Comparison of ENCODE assay signal across 8 cellular contexts in genomic region chr11:64229090-64229958, GRCh38. TPM values are rescaled to one million over a fixed set of nuclear protein-coding genes. Genes with fewer than 3 reads are reported as not detected.
DNase-seq lines count a peak whose midpoint lies in the region; ATAC-seq and TF ChIP-seq lines count a peak whose summit lies in the region.

No MANE protein-coding gene starts in this region.

- H2AFZ ChIP-seq in GM23248 = no peak overlapping the region

- H3K4me1 ChIP-seq in GM23248 (ENCODE audit: insufficient read depth) (peaks cover 6% of the 10 kb centered on the region; the same call in 1 of the 2 replicates), rectal smooth muscle tissue (ENCODE audit: control insufficient read depth, insufficient read depth, low read length) (peaks cover 21% of the 10 kb centered on the region)

- peak overlapping the region; percentile 92 for H3K4me3 Mint-ChIP-seq in T-helper 17 cell

- no peak for ATAC-seq in T-helper 17 cell

- H4K20me1 ChIP-seq in GM23248 (ENCODE audit: insufficient read depth) = no peaks in the 10 kb centered on the region

- in situ Hi-C loops in GM23248 (cut with MboI) = no loop called here

- WGBS in GM23248 (ENCODE audit: low coverage in 1 of 2, low lambda C conversion rate in 2 of 2, missing lambda C conversion rate in 2 of 2), 2 experiments = 70 to 73% methylated on average over 19 to 20 of the region's 20 CpGs

- H3K27me3 ChIP-seq in GM23248 (replicated peaks; ENCODE audit: insufficient read depth) = no peaks in the 10 kb centered on the region
- H3K27me3 ChIP-seq in rectal smooth muscle tissue (ENCODE audit: control insufficient read depth, insufficient read depth, low read length) = no peaks in the 10 kb centered on the region

- H3K4me1 Mint-ChIP-seq in T-helper 17 cell = peaks cover 30% of the 10 kb centered on the region

- no peaks in the 10 kb centered on the region for H3K36me3 Mint-ChIP-seq in T-helper 17 cell (ENCODE audit: low read depth)

- no peak for DNase-seq in GM23248
- no peak for DNase-seq in T-helper 17 cell
- DNase-seq in fibroblast of the aortic adventitia (ENCODE audit: low read depth) = no peak
- no peak for DNase-seq in hepatic stellate cell (ENCODE audit: low spot score)
- no peak for DNase-seq in GM10266 (ENCODE audit: extremely low spot score)
- no peak for DNase-seq in AG08395 (ENCODE audit: low spot score)
- DNase-seq in stimulated activated naive CD4-positive, alpha-beta T cell (lab: John Stamatoyannopoulos, UW) = no peak

- no peaks in the 10 kb centered on the region for H3K27me3 Mint-ChIP-seq in T-helper 17 cell

- no peaks in the 10 kb centered on the region for H3K9me3 ChIP-seq in GM23248 (ENCODE audit: low read depth)
- no peaks in the 10 kb centered on the region for H3K9me3 ChIP-seq in T-helper 17 cell (ENCODE audit: control insufficient read depth, low read length, poor library complexity, severe bottlenecking)

- peaks cover 41% of the 10 kb centered on the region for H3K79me2 ChIP-seq in GM23248 (ENCODE audit: insufficient read depth)

- H3K36me3 ChIP-seq in GM23248 (ENCODE audit: low read depth) = no peaks in the 10 kb centered on the region
- no peaks in the 10 kb centered on the region for H3K36me3 ChIP-seq in rectal smooth muscle tissue (ENCODE audit: control insufficient read depth, insufficient read depth, low read length)

- peak overlapping the region; percentile 82 for H3K4me2 ChIP-seq in GM23248 (ENCODE audit: unreplicated experiment)

- H3K4me3 ChIP-seq in GM23248 (peak overlapping the region; percentile 90), fibroblast of the aortic adventitia (ENCODE audit: low read depth, low read length) (peak overlapping the region; percentile 76), rectal smooth muscle tissue (ENCODE audit: low read length) (peak overlapping the region; percentile 91)

- H3F3A ChIP-seq in GM23248 (ENCODE audit: insufficient read depth) = peaks cover 6% of the 10 kb centered on the region; the same call in 1 of the 2 replicates

- no peak for TF ChIP-seq CTCF in fibroblast of the aortic adventitia (IDR thresholded peaks at IDR 0.05; ENCODE audit: insufficient read depth, low read length)
- TF ChIP-seq CTCF in GM10266 (IDR thresholded peaks at IDR 0.05; ENCODE audit: control insufficient read depth, insufficient read depth, low read depth, missing control alignments) = no peak

- H3K27ac ChIP-seq in GM23248 (no peak overlapping the region), rectal smooth muscle tissue (ENCODE audit: low read depth, low read length) (peak overlapping the region; percentile 93)

- peak overlapping the region; percentile 90 for H3K27ac Mint-ChIP-seq in T-helper 17 cell

- no peaks in the 10 kb centered on the region for H3K9me2 ChIP-seq in GM23248 (ENCODE audit: insufficient read depth)

- H3K9ac ChIP-seq in GM23248 (peak overlapping the region; percentile 79; the same call in 1 of the 2 replicates), rectal smooth muscle tissue (ENCODE audit: low read length) (no peak overlapping the region)

RNA-seq across cellular contexts. Expression of gene DNAJC4, which starts 1.0 kb away (rescaled TPM):
- total RNA-seq in GM23248 (2014; rRNA removed; shearing (Covaris generic)) = 2.7 and 11.0 TPM in 2 replicates
- 33.4 and 34.7 TPM in 2 replicates for polyA plus RNA-seq in GM23248 (2016; fragmentation: Nextera tagmentation; extraction: Ambion mirVana)
- 10 to 100 TPM; 29.0 to 35.0 TPM for total RNA-seq in T-helper 17 cell
- total RNA-seq in fibroblast of the aortic adventitia (ENCODE audit: low replicate concordance) = 6.5 and 9.0 TPM in 2 replicates

RNA-seq across cellular contexts. Expression of gene NUDT22, which starts 3.2 kb away (rescaled TPM):
- 75.9 and 97.9 TPM in 2 replicates for total RNA-seq in GM23248 (2014; rRNA removed; shearing (Covaris generic))
- polyA plus RNA-seq in GM23248 (2016; fragmentation: Nextera tagmentation; extraction: Ambion mirVana) = 74.5 and 78.9 TPM in 2 replicates
- total RNA-seq in T-helper 17 cell (10 to 100 TPM; 30.8 to 42.8 TPM), fibroblast of the aortic adventitia (ENCODE audit: low replicate concordance) (39.0 and 50.9 TPM in 2 replicates)

RNA-seq across cellular contexts. Expression of gene TRPT1, which starts 3.3 kb away (rescaled TPM):
- 53.7 and 66.0 TPM in 2 replicates for total RNA-seq in GM23248 (2014; rRNA removed; shearing (Covaris generic))
- 50.7 and 54.7 TPM in 2 replicates for polyA plus RNA-seq in GM23248 (2016; fragmentation: Nextera tagmentation; extraction: Ambion mirVana)
- total RNA-seq in T-helper 17 cell = 10 to 100 TPM; 16.2 to 16.6 TPM
- 18.9 and 33.3 TPM in 2 replicates for total RNA-seq in fibroblast of the aortic adventitia (ENCODE audit: low replicate concordance)

RNA-seq across cellular contexts. Expression of gene VEGFB, which starts 5.1 kb away (rescaled TPM):
- total RNA-seq in GM23248 (2014; rRNA removed; shearing (Covaris generic)) = 17.7 and 27.8 TPM in 2 replicates
- 21.6 and 22.6 TPM in 2 replicates for polyA plus RNA-seq in GM23248 (2016; fragmentation: Nextera tagmentation; extraction: Ambion mirVana)
- 10 to 100 TPM; 44.9 to 48.3 TPM for total RNA-seq in T-helper 17 cell
- total RNA-seq in fibroblast of the aortic adventitia (ENCODE audit: low replicate concordance) = 17.3 and 37.5 TPM in 2 replicates

RNA-seq across cellular contexts. Expression of gene FKBP2, which starts 11.6 kb away (rescaled TPM):
- 40.7 and 54.4 TPM in 2 replicates for total RNA-seq in GM23248 (2014; rRNA removed; shearing (Covaris generic))
- 185 and 188 TPM in 2 replicates for polyA plus RNA-seq in GM23248 (2016; fragmentation: Nextera tagmentation; extraction: Ambion mirVana)
- total RNA-seq in T-helper 17 cell = 10 to 100 TPM; 27.4 to 29.1 TPM
- 34.3 and 60.3 TPM in 2 replicates for total RNA-seq in fibroblast of the aortic adventitia (ENCODE audit: low replicate concordance)
